8 cellular contexts compared by ENCODE assay signal in the genomic region with DNA sequence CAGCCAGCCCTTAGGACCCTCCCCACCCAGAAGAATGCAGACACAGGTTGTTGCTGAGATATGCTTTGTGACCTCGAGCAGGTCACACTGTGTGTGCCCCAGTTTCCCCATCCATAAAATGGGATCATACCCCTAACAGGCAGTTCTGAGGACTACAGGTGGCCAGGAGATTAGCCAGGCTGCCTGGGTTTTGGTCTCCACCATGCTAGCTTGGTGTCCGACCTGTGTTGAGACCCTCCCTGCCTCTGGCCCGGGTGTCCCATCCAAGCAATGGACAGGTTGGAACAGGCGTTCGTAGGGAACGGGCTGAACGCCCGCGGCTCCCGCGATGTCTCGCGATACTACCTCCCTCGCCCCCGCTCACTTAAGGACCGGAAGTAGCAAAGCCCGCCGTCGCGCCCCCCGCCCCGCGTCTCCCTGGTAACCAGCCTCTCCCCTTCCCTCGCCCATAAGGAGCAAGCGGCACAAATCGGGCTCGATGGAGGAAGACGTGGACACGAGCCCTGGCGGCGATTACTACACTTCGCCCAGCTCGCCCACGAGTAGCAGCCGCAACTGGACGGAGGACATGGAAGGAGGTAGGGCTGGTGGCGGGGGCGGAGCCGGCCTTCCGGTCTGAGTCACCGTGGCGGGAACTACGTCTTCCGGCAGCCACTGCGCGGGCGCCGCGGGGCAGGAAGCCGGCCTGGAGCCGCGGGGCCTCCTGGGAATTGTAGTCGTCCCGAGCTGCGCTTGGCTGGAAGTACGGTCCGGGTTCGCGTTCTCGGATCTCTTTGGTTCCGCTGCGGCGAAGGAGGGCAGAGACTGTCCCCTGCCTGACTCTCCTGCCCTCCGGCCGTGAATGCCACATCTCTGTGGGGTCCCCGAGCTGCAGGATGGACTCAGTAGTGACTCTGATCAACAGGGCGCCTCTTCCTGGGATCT. TPM values are rescaled to one million over a fixed set of nuclear protein-coding genes. Genes with fewer than 3 reads are reported as not detected.
DNase-seq lines count a peak whose midpoint lies in the region; ATAC-seq and TF ChIP-seq lines count a peak whose summit lies in the region.

No MANE protein-coding gene starts in this region.

- H3K4me3 ChIP-seq in OCI-LY3 (ENCODE audit: low read length) (peak overlapping the region; percentile 84), esophagus (ENCODE audit: low read depth in 1 of 2, low read length in 2 of 2) (peak overlapping the region; percentile 59 to 65), mucosa of stomach (ENCODE audit: low read length) (peak overlapping the region; percentile 10)

- no peaks in the 10 kb centered on the region for H3K27me3 Mint-ChIP-seq in activated T-cell treated with anti-CD3 and anti-CD28 coated beads, Interleukin-2, amount 50 U/mL, for 4 hours (ENCODE audit: low read depth)

- DNase-seq in CMK (ENCODE audit: low read depth) (peak; percentile 82), HUDEP-2 (lab: John Stamatoyannopoulos, UW; ENCODE audit: unreplicated experiment in 76 of 76) (peak; percentile 67 to 99 (median 96))
- DNase-seq in activated T-cell treated with anti-CD3 and anti-CD28 coated beads, Interleukin-2, amount 50 U/mL, for 4 hours: peak; percentile 94
- peak; percentile 92 for DNase-seq in stimulated activated CD8-positive, alpha-beta memory T cell treated with anti-CD3 and anti-CD28 coated beads, Interleukin-4, amount 100 ng/mL, for 4 hours (ENCODE audit: low read depth in 2 of 2, low spot score in 1 of 2)

- H3K36me3 ChIP-seq in OCI-LY3 (replicated peaks; ENCODE audit: low read depth, low read length) (peaks cover 37% of the 10 kb centered on the region), esophagus (ENCODE audit: control insufficient read depth in 2 of 2, insufficient read depth in 2 of 2, low read length in 1 of 2) (peaks cover 0 to 26% of the 10 kb centered on the region in 2 donors), mucosa of stomach (ENCODE audit: control insufficient read depth, insufficient read depth, low read length) (peaks cover 16% of the 10 kb centered on the region)

- H3K4me1 Mint-ChIP-seq in activated T-cell treated with anti-CD3 and anti-CD28 coated beads, Interleukin-2, amount 50 U/mL, for 4 hours (ENCODE audit: low read depth): peaks cover 16% of the 10 kb centered on the region

- H3K27me3 ChIP-seq in OCI-LY3 (ENCODE audit: low read depth, low read length) (no peaks in the 10 kb centered on the region), esophagus (ENCODE audit: control insufficient read depth in 1 of 2, insufficient read depth in 2 of 2, low read length in 2 of 2) (no peaks in the 10 kb centered on the region), mucosa of stomach (ENCODE audit: control insufficient read depth, insufficient read depth, low read length) (no peaks in the 10 kb centered on the region)

- H3K4me1 ChIP-seq in OCI-LY3 (ENCODE audit: low read length) (peaks cover 10% of the 10 kb centered on the region), esophagus (ENCODE audit: control insufficient read depth in 2 of 2, insufficient read depth in 2 of 2, low read length in 1 of 2) (peaks cover 3 to 15% of the 10 kb centered on the region in 2 donors), mucosa of stomach (ENCODE audit: control insufficient read depth, insufficient read depth, low read length) (peaks cover 12% of the 10 kb centered on the region)

- 3 to 4% methylated on average over 67 of the region's 67 CpGs for WGBS in esophagus, 2 donors

- H4K20me1 ChIP-seq in OCI-LY3 (ENCODE audit: insufficient read depth, low read length): peaks cover under 1% of the 10 kb centered on the region; the same call in 1 of the 2 replicates

- peak overlapping the region; percentile 99 for H3K4me2 ChIP-seq in OCI-LY3 (ENCODE audit: low read length)

- ATAC-seq in GM21367 (IDR thresholded peaks at IDR 0.05; ENCODE audit: unreplicated experiment): peak; percentile 80
- peak; percentile 98 for ATAC-seq in activated T-cell treated with anti-CD3 and anti-CD28 coated beads, Interleukin-2, amount 50 U/mL, for 4 hours

- peaks cover 2% of the 10 kb centered on the region for H3K36me3 Mint-ChIP-seq in activated T-cell treated with anti-CD3 and anti-CD28 coated beads, Interleukin-2, amount 50 U/mL, for 4 hours (ENCODE audit: insufficient read depth)

- no peaks in the 10 kb centered on the region for H3K9me3 Mint-ChIP-seq in activated T-cell treated with anti-CD3 and anti-CD28 coated beads, Interleukin-2, amount 50 U/mL, for 4 hours

- peak overlapping the region; percentile 90 for H3K4me3 Mint-ChIP-seq in activated T-cell treated with anti-CD3 and anti-CD28 coated beads, Interleukin-2, amount 50 U/mL, for 4 hours

- H2AFZ ChIP-seq in OCI-LY3 (ENCODE audit: low read depth, low read length): peak overlapping the region; percentile 85

- H3K79me2 ChIP-seq in OCI-LY3 (ENCODE audit: low read length): no peaks in the 10 kb centered on the region; the same call in 1 of the 2 replicates

- H3K9me3 ChIP-seq in OCI-LY3 (ENCODE audit: insufficient read depth, low read length) (no peaks in the 10 kb centered on the region), esophagus (ENCODE audit: control insufficient read depth in 2 of 2, insufficient read depth in 1 of 2, low read depth in 1 of 2, low read length in 1 of 2) (no peaks in the 10 kb centered on the region), mucosa of stomach (ENCODE audit: control insufficient read depth, low read length) (no peaks in the 10 kb centered on the region)

- no peak for TF ChIP-seq CTCF in OCI-LY3 (IDR thresholded peaks at IDR 0.05; ENCODE audit: low read depth, low read length)

- H3K27ac ChIP-seq in OCI-LY3 (ENCODE audit: low read length) (peak overlapping the region; percentile 68), esophagus (ENCODE audit: low read depth in 2 of 2, low read length in 1 of 2) (peak overlapping the region; percentile 83 to 94)

- H3K9ac ChIP-seq in OCI-LY3 (ENCODE audit: low read length) (peak overlapping the region; percentile 76), mucosa of stomach (ENCODE audit: low read length) (peak overlapping the region; percentile 58)

RNA-seq across cellular contexts. Expression of gene SMIM24, which starts 45.4 kb away (rescaled TPM):
- not detected for total RNA-seq in activated T-cell treated with anti-CD3 and anti-CD28 coated beads, Interleukin-2, amount 50 U/mL, for 4 hours
- under 1 TPM; 0.02 to 0.29 TPM for polyA plus RNA-seq in esophagus

RNA-seq across cellular contexts. Expression of gene SMIM44, which starts 48.3 kb away (rescaled TPM):
- not detected for total RNA-seq in activated T-cell treated with anti-CD3 and anti-CD28 coated beads, Interleukin-2, amount 50 U/mL, for 4 hours
- polyA plus RNA-seq in esophagus: not detected

Comparison
In these comparisons a context has a peak if more than half of its experiments do, and no peak if none do; other contexts are left out.
1. Peak in every context shown above with its lines: DNase-seq, ATAC-seq, H3K4me3 ChIP-seq and H3K27ac ChIP-seq.
2. H3K4me3 ChIP-seq: peak in every context shown above with its lines; median percentile 84 in OCI-LY3; 62 in esophagus; 10 in mucosa of stomach.